12 cellular contexts compared by ENCODE assay signal in the genomic region with DNA sequence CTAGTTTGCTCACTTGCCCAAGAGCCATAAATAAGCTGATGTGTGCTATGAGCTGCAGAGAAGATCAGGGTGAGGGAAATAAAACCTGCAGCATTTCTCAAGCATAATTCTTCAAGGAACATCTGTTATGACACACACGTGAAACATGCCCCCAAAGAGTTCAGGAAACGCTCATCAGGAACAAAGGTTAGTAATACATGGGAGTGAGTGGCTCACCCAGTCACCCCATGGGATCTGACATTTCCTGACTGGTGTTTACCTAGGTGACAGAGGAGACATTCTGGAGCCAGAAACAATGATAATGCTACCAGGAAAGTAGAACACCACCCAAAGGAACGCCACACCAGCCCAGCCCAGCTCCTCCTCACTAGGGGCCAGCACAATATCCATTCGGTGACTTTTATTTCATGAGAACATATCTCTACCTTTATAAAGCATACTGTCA.
A peak's percentile ranks its signal among the peaks of the same experiment; 100 is the strongest.
DNase-seq lines count a peak whose midpoint lies in the region; ATAC-seq and TF ChIP-seq lines count a peak whose summit lies in the region.
"Had no signal": no experiment of that assay in that cellular context is flagged by ENCODE, and none has a peak within 500 bp of the region (broad histone marks: within the 10 kb centered on the region; RNA-seq: fewer than 3 reads in every experiment).

No MANE protein-coding gene starts in this region.

- DNase-seq in natural killer cell (no peak), SK-N-SH (no peak), left ventricle myocardium inferior (peak; percentile 23), NCI-H1048 (lab: John Stamatoyannopoulos, UW) (no peak), HEK293T (ENCODE audit: extremely low spot score) (no peak)
- DNase-seq in natural killer cell treated with Interleukin-12 subunit alpha and Interleukin-12 subunit beta and Interleukin-15 and Interleukin-18, amount 100 ng/mL, for 72 hours (ENCODE audit: low spot score) = no peak
- DNase-seq: foreskin melanocyte; NCI-H774; stimulated activated CD4-positive, alpha-beta T cell treated with anti-CD3 and anti-CD28 coated beads, Interleukin-2, amount 100 ng/mL, for 48 hours had no signal

- peak overlapping the region; percentile 47; the same call in 1 of the 2 replicates for H3K9ac ChIP-seq in SK-N-SH
- H3K9ac ChIP-seq: BLaER1 treated with 17β-estradiol and CSF1 and Interleukin-3, amounts not matched to agents 10 nM and 100 nM had no signal

- H3F3A ChIP-seq in SK-N-SH (replicated peaks; ENCODE audit: insufficient read depth) = peaks cover 11% of the 10 kb centered on the region

- peak overlapping the region; percentile 4 for H3K4me3 Mint-ChIP-seq in natural killer cell
- H3K4me3 Mint-ChIP-seq in natural killer cell treated with Interleukin-12 subunit alpha and Interleukin-12 subunit beta and Interleukin-15 and Interleukin-18, amount 100 ng/mL, for 72 hours = no peak overlapping the region

- H3K4me3 ChIP-seq in SK-N-SH (ENCODE audit: low read depth in 2 of 2, low read length in 1 of 2) (no peak overlapping the region), left ventricle myocardium inferior (no peak overlapping the region)
- H3K4me3 ChIP-seq: BLaER1 treated with 17β-estradiol and CSF1 and Interleukin-3, amounts not matched to agents 10 nM and 100 nM had no signal

- H3K27me3 Mint-ChIP-seq in natural killer cell (ENCODE audit: low read depth in 2 of 2) = peaks cover 0 to 4% of the 10 kb centered on the region in 2 donors
- peaks cover 5 to 8% of the 10 kb centered on the region in 2 donors for H3K27me3 Mint-ChIP-seq in natural killer cell treated with Interleukin-12 subunit alpha and Interleukin-12 subunit beta and Interleukin-15 and Interleukin-18, amount 100 ng/mL, for 72 hours

- ATAC-seq in natural killer cell (no peak), HG03442 (IDR thresholded peaks at IDR 0.05; ENCODE audit: unreplicated experiment) (no peak), GM18909 (IDR thresholded peaks at IDR 0.05; ENCODE audit: poor library complexity, unreplicated experiment) (no peak)
- no peak for ATAC-seq in natural killer cell treated with Interleukin-12 subunit alpha and Interleukin-12 subunit beta and Interleukin-15 and Interleukin-18, amount 100 ng/mL, for 72 hours

- intact Hi-C loops in natural killer cell (cut with micrococcal nuclease) (no loop called here), left ventricle myocardium inferior (cut with micrococcal nuclease) (no loop called here)

- H3K9me2 ChIP-seq in SK-N-SH = no peaks in the 10 kb centered on the region

- H3K9me3 ChIP-seq in SK-N-SH (no peaks in the 10 kb centered on the region), left ventricle myocardium inferior (replicated peaks) (peaks cover 5% of the 10 kb centered on the region)

- H3K36me3 ChIP-seq in SK-N-SH (replicated peaks in 1 of 2; ENCODE audit: control insufficient read depth in 1 of 2, insufficient read depth in 2 of 2, low read length in 1 of 2) (no peaks in the 10 kb centered on the region), left ventricle myocardium inferior (no peaks in the 10 kb centered on the region)
- H3K36me3 ChIP-seq: BLaER1 treated with 17β-estradiol and CSF1 and Interleukin-3, amounts not matched to agents 10 nM and 100 nM had no signal

- POLR2A ChIA-PET in SK-N-SH (lab: Yijun Ruan, JAX) (no interaction called here), HEK293T (lab: Yijun Ruan, JAX) (no interaction called here)

- H2AFZ ChIP-seq in SK-N-SH (ENCODE audit: low read depth) = no peak overlapping the region

- H3K27me3 ChIP-seq in SK-N-SH (ENCODE audit: insufficient read depth) (no peaks in the 10 kb centered on the region), left ventricle myocardium inferior (ENCODE audit: low read depth) (no peaks in the 10 kb centered on the region)
- H3K27me3 ChIP-seq: BLaER1 treated with 17β-estradiol and CSF1 and Interleukin-3, amounts not matched to agents 10 nM and 100 nM had no signal

- H4K20me1 ChIP-seq in SK-N-SH (ENCODE audit: insufficient read depth) = no peaks in the 10 kb centered on the region
- H4K20me1 ChIP-seq: BLaER1 treated with 17β-estradiol and CSF1 and Interleukin-3, amounts not matched to agents 10 nM and 100 nM had no signal

- peak overlapping the region in 1 of 2 experiments; percentile 71; a peak in 2 of 4 replicates for H3K27ac ChIP-seq in SK-N-SH (ENCODE audit: low read depth in 2 of 2, low read length in 1 of 2)
- H3K27ac ChIP-seq in left ventricle myocardium inferior (replicated peaks) = peak overlapping the region; percentile 85
- H3K27ac ChIP-seq: BLaER1 treated with 17β-estradiol and CSF1 and Interleukin-3, amounts not matched to agents 10 nM and 100 nM had no signal

- TF ChIP-seq EP300 in SK-N-SH (IDR thresholded peaks at IDR 0.05; ENCODE audit: borderline replicate concordance in 1 of 2, low read depth in 1 of 2, low read length in 1 of 2) = no peak

- H3K4me1 ChIP-seq in SK-N-SH (ENCODE audit: control insufficient read depth in 1 of 2, insufficient read depth in 2 of 2, low read depth in 1 of 2, low read length in 1 of 2) = peaks cover 9 to 14% of the 10 kb centered on the region in 2 experiments
- peaks cover 82% of the 10 kb centered on the region for H3K4me1 ChIP-seq in left ventricle myocardium inferior

- no peak for TF ChIP-seq CTCF in natural killer cell (IDR thresholded peaks at IDR 0.05)
- no peak for TF ChIP-seq CTCF in SK-N-SH (IDR thresholded peaks at IDR 0.05)
- no peak for TF ChIP-seq CTCF in left ventricle myocardium inferior (IDR thresholded peaks at IDR 0.05; ENCODE audit: borderline replicate concordance)

- H3K4me2 ChIP-seq in SK-N-SH = peak overlapping the region; percentile 63

- no peaks in the 10 kb centered on the region for H3K36me3 Mint-ChIP-seq in natural killer cell
- H3K36me3 Mint-ChIP-seq in natural killer cell treated with Interleukin-12 subunit alpha and Interleukin-12 subunit beta and Interleukin-15 and Interleukin-18, amount 100 ng/mL, for 72 hours = no peaks in the 10 kb centered on the region

- H3K79me2 ChIP-seq in SK-N-SH (ENCODE audit: insufficient read depth) = peaks cover 73% of the 10 kb centered on the region

- CTCF ChIA-PET in SK-N-SH (lab: Yijun Ruan, JAX) (interaction anchor here (1.5 kb wide), 1 partner anchor 11 kb away, joined by 4 read pairs; no protein-coding TSS in a partner anchor), HEK293T (lab: Yijun Ruan, JAX) (no interaction called here)

- WGBS in SK-N-SH (ENCODE audit: low lambda C conversion rate) = 42% methylated on average over 4 of the region's 4 CpGs

- peak overlapping the region; percentile 90 to 93 for H3K27ac Mint-ChIP-seq in natural killer cell
- H3K27ac Mint-ChIP-seq in natural killer cell treated with Interleukin-12 subunit alpha and Interleukin-12 subunit beta and Interleukin-15 and Interleukin-18, amount 100 ng/mL, for 72 hours = no peak overlapping the region

- H3K9me3 Mint-ChIP-seq in natural killer cell = no peaks in the 10 kb centered on the region
- H3K9me3 Mint-ChIP-seq in natural killer cell treated with Interleukin-12 subunit alpha and Interleukin-12 subunit beta and Interleukin-15 and Interleukin-18, amount 100 ng/mL, for 72 hours = peaks cover 4% of the 10 kb centered on the region

- H3K4me1 Mint-ChIP-seq in natural killer cell = peaks cover 14 to 16% of the 10 kb centered on the region in 2 donors
- H3K4me1 Mint-ChIP-seq in natural killer cell treated with Interleukin-12 subunit alpha and Interleukin-12 subunit beta and Interleukin-15 and Interleukin-18, amount 100 ng/mL, for 72 hours (ENCODE audit: low read depth in 2 of 2) = peaks cover 14 to 15% of the 10 kb centered on the region in 2 donors

- TF ChIP-seq RAD21 in SK-N-SH (IDR thresholded peaks at IDR 0.05; ENCODE audit: low read length) = no peak

TF ChIP-seq in SK-N-SH, 30 proteins besides CTCF, POLR2A, EP300 and RAD21:
- TF ChIP-seq TCF12 (IDR thresholded peaks at IDR 0.05) (peak; percentile 12; the same call in 1 of the 2 replicates), SMC3 (IDR thresholded peaks at IDR 0.05; ENCODE audit: low read depth, low read length) (no peak)

TF ChIP-seq in HEK293T, 16 proteins besides CTCF, POLR2A, EP300 and RAD21:
- TF ChIP-seq FOXA1 (IDR thresholded peaks at IDR 0.05) = no peak
- no peak for TF ChIP-seq BHLHE40 (IDR thresholded peaks at IDR 0.05; ENCODE audit: borderline replicate concordance)

Comparison
In these comparisons a context has a peak if more than half of its experiments do, and no peak if none do; other contexts are left out.
1. H3K27ac Mint-ChIP-seq: peak in natural killer cell (2 of 2); none in natural killer cell treated with Interleukin-12 subunit alpha and Interleukin-12 subunit beta and Interleukin-15 and Interleukin-18, amount 100 ng/mL, for 72 hours (0 of 2).